21 cellular contexts compared by ENCODE assay signal in the genomic region with DNA sequence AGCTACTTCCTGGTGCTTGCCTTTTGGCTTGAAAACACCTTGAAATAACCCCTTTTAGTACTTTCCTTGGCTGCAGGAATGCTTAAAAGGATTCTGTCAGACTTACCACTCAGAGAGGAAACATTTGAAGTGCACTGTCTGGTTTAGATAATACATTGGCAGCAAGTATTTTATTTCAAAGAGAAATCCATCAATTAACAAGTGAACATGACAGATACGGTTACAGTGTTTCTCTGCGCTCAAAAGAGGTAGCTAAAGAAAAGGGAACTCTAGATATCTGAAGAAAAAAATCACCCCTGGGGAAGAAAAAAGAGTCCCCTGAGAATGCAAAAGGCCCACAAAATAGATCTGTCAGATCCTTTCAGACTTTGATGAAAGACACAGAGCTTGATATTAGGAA.
DNase-seq lines count a peak whose midpoint lies in the region; ATAC-seq and TF ChIP-seq lines count a peak whose summit lies in the region.
"Had no signal": no experiment of that assay in that cellular context is flagged by ENCODE, and none has a peak within 500 bp of the region (broad histone marks: within the 10 kb centered on the region; RNA-seq: fewer than 3 reads in every experiment).

No MANE protein-coding gene starts in this region.

- H3K27me3 Mint-ChIP-seq in activated B cell treated with CpG ODN at 0.5 μM for 24 hours = no peaks in the 10 kb centered on the region

- intact Hi-C loops in activated B cell treated with CpG ODN at 0.5 μM for 24 hours (cut with micrococcal nuclease) = loop anchor here (1.0 to 2.0 kb wide), 2 partner anchors 18 to 42 kb away; no protein-coding TSS in a partner anchor

- peaks cover 4% of the 10 kb centered on the region for H3F3A ChIP-seq in neural cell (ENCODE audit: insufficient read depth, low read length, poor library complexity, severe bottlenecking)

- no peak overlapping the region for H3K4me3 ChIP-seq in BLaER1 treated with 17β-estradiol and CSF1 and Interleukin-3, amounts not matched to agents 10 nM and 100 nM
- no peak overlapping the region for H3K4me3 ChIP-seq in neural cell (ENCODE audit: low read length)
- H3K4me3 ChIP-seq in coronary artery = no peak overlapping the region
- no peak overlapping the region for H3K4me3 ChIP-seq in right atrium auricular region
- H3K4me3 ChIP-seq: A549, PC-9, SJCRH30 had no signal

- ATAC-seq in activated B cell treated with CpG ODN at 0.5 μM for 24 hours (ENCODE audit: low read depth) = peak; percentile 83
- ATAC-seq: A549 had no signal

- POLR2A ChIA-PET in activated B cell treated with CpG ODN at 0.5 μM for 24 hours (lab: Charles Lee) = interaction anchor here (0.8 to 1.1 kb wide), 3 partner anchors 9 to 17 kb away, joined by 3 to 4 read pairs (median 3); no protein-coding TSS in a partner anchor

- no peaks in the 10 kb centered on the region for H3K27me3 ChIP-seq in BLaER1 treated with 17β-estradiol and CSF1 and Interleukin-3, amounts not matched to agents 10 nM and 100 nM
- no peaks in the 10 kb centered on the region for H3K27me3 ChIP-seq in neural cell (ENCODE audit: insufficient read depth, low read depth, low read length)
- H3K27me3 ChIP-seq in right atrium auricular region = no peaks in the 10 kb centered on the region
- H3K27me3 ChIP-seq: SJCRH30 had no signal

- H3K4me1 Mint-ChIP-seq in activated B cell treated with CpG ODN at 0.5 μM for 24 hours = peaks cover 29% of the 10 kb centered on the region

- no peaks in the 10 kb centered on the region for H3K36me3 ChIP-seq in BLaER1 treated with 17β-estradiol and CSF1 and Interleukin-3, amounts not matched to agents 10 nM and 100 nM
- H3K36me3 ChIP-seq in neural cell (ENCODE audit: insufficient read depth, low read length) = no peaks in the 10 kb centered on the region
- H3K36me3 ChIP-seq in right atrium auricular region = no peaks in the 10 kb centered on the region
- H3K36me3 ChIP-seq: SJCRH30 had no signal

- no peaks in the 10 kb centered on the region for H3K9me3 Mint-ChIP-seq in activated B cell treated with CpG ODN at 0.5 μM for 24 hours

- H3K36me3 Mint-ChIP-seq in activated B cell treated with CpG ODN at 0.5 μM for 24 hours (ENCODE audit: low read depth) = no peaks in the 10 kb centered on the region

- H3K4me3 Mint-ChIP-seq in activated B cell treated with CpG ODN at 0.5 μM for 24 hours = peak overlapping the region; percentile 38
- H3K4me3 Mint-ChIP-seq: H9 had no signal

- H3K4me2 ChIP-seq in BLaER1 treated with 17β-estradiol and CSF1 and Interleukin-3, amounts not matched to agents 10 nM and 100 nM = peak overlapping the region; percentile 24 to 72 (median 53); a peak in 21 of 22 replicates
- peak overlapping the region; percentile 30 for H3K4me2 ChIP-seq in neural cell (ENCODE audit: low read length)
- H3K4me2 ChIP-seq: A549, PC-9 had no signal

- H4K20me1 ChIP-seq in BLaER1 treated with 17β-estradiol and CSF1 and Interleukin-3, amounts not matched to agents 10 nM and 100 nM = no peaks in the 10 kb centered on the region
- no peaks in the 10 kb centered on the region for H4K20me1 ChIP-seq in neural cell (ENCODE audit: insufficient read depth)

- TF ChIP-seq EP300 in neural cell (conservative IDR thresholded peaks at IDR 0.05; ENCODE audit: poor library complexity, severe bottlenecking) = peak; percentile 96

- TF ChIP-seq RAD21 in neural cell (conservative IDR thresholded peaks at IDR 0.05) = no peak

- peaks cover 0 to 7% (median 0%) of the 10 kb centered on the region in 11 experiments; a peak in 1 of 22 replicates for H3K9me3 ChIP-seq in BLaER1 treated with 17β-estradiol and CSF1 and Interleukin-3, amounts not matched to agents 10 nM and 100 nM (replicated peaks in 1 of 11)
- no peaks in the 10 kb centered on the region for H3K9me3 ChIP-seq in neural cell (ENCODE audit: low read length)
- H3K9me3 ChIP-seq in right atrium auricular region = no peaks in the 10 kb centered on the region
- H3K9me3 ChIP-seq: SJCRH30 had no signal

- no peaks in the 10 kb centered on the region for H3K9me2 ChIP-seq in neural cell (ENCODE audit: insufficient read depth, low read length)

- TF ChIP-seq CTCF in activated B cell treated with CpG ODN at 0.5 μM for 24 hours (IDR thresholded peaks at IDR 0.05) (no peak), neural cell (IDR thresholded peaks at IDR 0.05; ENCODE audit: poor library complexity, severe bottlenecking) (no peak), coronary artery (IDR thresholded peaks at IDR 0.05) (no peak), right atrium auricular region (IDR thresholded peaks at IDR 0.05) (no peak), GM13976 (IDR thresholded peaks at IDR 0.05; ENCODE audit: borderline replicate concordance, control extremely low read depth, extremely low read depth, insufficient read depth, missing control alignments) (no peak)

- DNase-seq in NAMALWA (ENCODE audit: low spot score) (peak; percentile 1), activated B cell treated with CpG ODN at 0.5 μM for 24 hours (no peak), coronary artery (ENCODE audit: low spot score) (no peak), DMS53 treated with DMSO at 0.1 percent for 48 hours (lab: John Stamatoyannopoulos, UW; ENCODE audit: unreplicated experiment) (no peak), right atrium auricular region (ENCODE audit: low spot score) (no peak), GM13976 (ENCODE audit: low spot score) (no peak)
- DNase-seq: C1 segment of cervical spinal cord, DND-41, H9, MM.1S, NCI-H1092 treated with DMSO at 0.1 percent for 48 hours, NCI-H2081 treated with DMSO at 0.1 percent for 48 hours, NCI-H2227 treated with DMSO at 0.1 percent for 48 hours, NCI-H524, NCI-H82, PC-9, SJCRH30 had no signal

- in situ Hi-C loops in GM13976 (cut with MboI; ENCODE audit: low sequenced_read_pairs, unreplicated experiment) = no loop called here

- no peak overlapping the region for H3K9ac ChIP-seq in BLaER1 treated with 17β-estradiol and CSF1 and Interleukin-3, amounts not matched to agents 10 nM and 100 nM
- no peak overlapping the region for H3K9ac ChIP-seq in neural cell (ENCODE audit: low read length)

- CTCF ChIA-PET in activated B cell treated with CpG ODN at 0.5 μM for 24 hours (lab: Charles Lee) = no interaction called here

- peak overlapping the region; percentile 85 for H3K27ac Mint-ChIP-seq in activated B cell treated with CpG ODN at 0.5 μM for 24 hours

- H3K79me2 ChIP-seq in neural cell (replicated peaks; ENCODE audit: insufficient read depth, low read length) = no peaks in the 10 kb centered on the region

- H3K4me1 ChIP-seq in BLaER1 treated with 17β-estradiol and CSF1 and Interleukin-3, amounts not matched to agents 10 nM and 100 nM = peaks cover 7 to 17% (median 12%) of the 10 kb centered on the region in 10 experiments; a peak in 15 of 20 replicates
- H3K4me1 ChIP-seq in right atrium auricular region = no peaks in the 10 kb centered on the region
- H3K4me1 ChIP-seq: A549, SJCRH30 had no signal

- no peak overlapping the region for H3K27ac ChIP-seq in BLaER1 treated with 17β-estradiol and CSF1 and Interleukin-3, amounts not matched to agents 10 nM and 100 nM
- peak overlapping the region; percentile 60 for H3K27ac ChIP-seq in neural cell (ENCODE audit: low read length)
- no peak overlapping the region for H3K27ac ChIP-seq in coronary artery
- no peak overlapping the region for H3K27ac ChIP-seq in right atrium auricular region
- H3K27ac ChIP-seq: A549, PC-9, RWPE1, SJCRH30 had no signal

- no peak overlapping the region for H2AFZ ChIP-seq in neural cell (ENCODE audit: low read depth, low read length)
- H2AFZ ChIP-seq: PC-9 had no signal

TF ChIP-seq in neural cell, 6 proteins besides CTCF, POLR2A, EP300 and RAD21:
- no peak for TF ChIP-seq TAF1 (IDR thresholded peaks at IDR 0.05; ENCODE audit: low read depth)
- TF ChIP-seq SMC3 (conservative IDR thresholded peaks at IDR 0.05; ENCODE audit: poor library complexity) = no peak
- no peak for TF ChIP-seq MXI1 (conservative IDR thresholded peaks at IDR 0.05; ENCODE audit: poor library complexity, severe bottlenecking)
- TF ChIP-seq, protein P1, sequence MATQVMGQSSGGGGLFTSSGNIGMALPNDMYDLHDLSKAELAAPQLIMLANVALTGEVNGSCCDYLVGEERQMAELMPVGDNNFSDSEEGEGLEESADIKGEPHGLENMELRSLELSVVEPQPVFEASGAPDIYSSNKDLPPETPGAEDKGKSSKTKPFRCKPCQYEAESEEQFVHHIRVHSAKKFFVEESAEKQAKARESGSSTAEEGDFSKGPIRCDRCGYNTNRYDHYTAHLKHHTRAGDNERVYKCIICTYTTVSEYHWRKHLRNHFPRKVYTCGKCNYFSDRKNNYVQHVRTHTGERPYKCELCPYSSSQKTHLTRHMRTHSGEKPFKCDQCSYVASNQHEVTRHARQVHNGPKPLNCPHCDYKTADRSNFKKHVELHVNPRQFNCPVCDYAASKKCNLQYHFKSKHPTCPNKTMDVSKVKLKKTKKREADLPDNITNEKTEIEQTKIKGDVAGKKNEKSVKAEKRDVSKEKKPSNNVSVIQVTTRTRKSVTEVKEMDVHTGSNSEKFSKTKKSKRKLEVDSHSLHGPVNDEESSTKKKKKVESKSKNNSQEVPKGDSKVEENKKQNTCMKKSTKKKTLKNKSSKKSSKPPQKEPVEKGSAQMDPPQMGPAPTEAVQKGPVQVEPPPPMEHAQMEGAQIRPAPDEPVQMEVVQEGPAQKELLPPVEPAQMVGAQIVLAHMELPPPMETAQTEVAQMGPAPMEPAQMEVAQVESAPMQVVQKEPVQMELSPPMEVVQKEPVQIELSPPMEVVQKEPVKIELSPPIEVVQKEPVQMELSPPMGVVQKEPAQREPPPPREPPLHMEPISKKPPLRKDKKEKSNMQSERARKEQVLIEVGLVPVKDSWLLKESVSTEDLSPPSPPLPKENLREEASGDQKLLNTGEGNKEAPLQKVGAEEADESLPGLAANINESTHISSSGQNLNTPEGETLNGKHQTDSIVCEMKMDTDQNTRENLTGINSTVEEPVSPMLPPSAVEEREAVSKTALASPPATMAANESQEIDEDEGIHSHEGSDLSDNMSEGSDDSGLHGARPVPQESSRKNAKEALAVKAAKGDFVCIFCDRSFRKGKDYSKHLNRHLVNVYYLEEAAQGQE (IDR thresholded peaks at IDR 0.05; ENCODE audit: borderline replicate concordance) = peak; percentile 92
- TF ChIP-seq EZH2 (IDR thresholded peaks at IDR 0.05; ENCODE audit: borderline replicate concordance, insufficient read depth, low read length, poor library complexity, severe bottlenecking) = no peak
- TF ChIP-seq POLR2AphosphoS5 (IDR thresholded peaks at IDR 0.05) = peak; percentile 56
TF ChIP-seq in neural cell: peak in this region for 2.
